17 cellular contexts compared by ENCODE assay signal in the genomic region with DNA sequence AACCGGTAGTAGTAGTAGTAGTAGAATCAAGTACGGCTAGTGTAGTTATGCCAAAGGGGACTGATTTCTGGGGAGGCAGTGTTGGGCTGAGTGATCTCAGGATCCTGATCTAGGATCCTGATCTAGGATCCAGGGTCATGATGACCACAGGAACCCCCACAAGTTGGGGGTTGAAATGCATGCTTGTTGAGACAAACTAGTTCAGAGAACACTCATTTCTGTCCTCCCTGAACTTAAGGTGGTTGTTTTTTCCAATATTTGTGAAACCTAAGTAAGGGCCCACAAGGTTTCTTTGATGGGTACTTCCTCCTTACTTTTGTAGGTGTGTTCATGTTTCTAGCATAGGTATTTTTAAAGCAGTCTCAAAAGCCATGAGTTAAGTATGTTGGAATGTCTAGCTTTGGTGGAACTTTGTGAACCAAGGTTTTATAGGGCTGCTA. TPM values are rescaled to one million over a fixed set of nuclear protein-coding genes. Genes with fewer than 3 reads are reported as not detected.
DNase-seq lines count a peak whose midpoint lies in the region; ATAC-seq and TF ChIP-seq lines count a peak whose summit lies in the region.
"Had no signal": no experiment of that assay in that cellular context is flagged by ENCODE, and none has a peak within 500 bp of the region (broad histone marks: within the 10 kb centered on the region; RNA-seq: fewer than 3 reads in every experiment).

No MANE protein-coding gene starts in this region.

- H3K4me3 ChIP-seq in RWPE2 (ENCODE audit: severe bottlenecking): no peak overlapping the region
- H3K4me3 ChIP-seq: right atrium auricular region, SJSA1 had no signal

- ATAC-seq in HG02852 (IDR thresholded peaks at IDR 0.05; ENCODE audit: unreplicated experiment) (peak; percentile 63), RWPE2 (ENCODE audit: low read depth) (peak; percentile 84), GM19463 (IDR thresholded peaks at IDR 0.05; ENCODE audit: unreplicated experiment) (no peak)
- ATAC-seq: left colon had no signal

- no peaks in the 10 kb centered on the region for H3K27me3 Mint-ChIP-seq in type B pancreatic cell
- no peaks in the 10 kb centered on the region for H3K27me3 Mint-ChIP-seq in activated naive CD4-positive, alpha-beta T cell treated with anti-CD3 and anti-CD28 coated beads for 36 hours (ENCODE audit: low read depth)
- H3K27me3 Mint-ChIP-seq: activated T-cell treated with anti-CD3 and anti-CD28 coated beads, Interleukin-2, amount 50 U/mL, for 24 hours; naive B cell had no signal

- no peaks in the 10 kb centered on the region for H3K27me3 ChIP-seq in RWPE2 (ENCODE audit: insufficient read depth, poor library complexity, severe bottlenecking)
- H3K27me3 ChIP-seq: right atrium auricular region, SJSA1 had no signal

- peaks cover 63% of the 10 kb centered on the region for H3K4me1 ChIP-seq in RWPE2 (ENCODE audit: insufficient read depth, poor library complexity, severe bottlenecking)
- H3K4me1 ChIP-seq: right atrium auricular region, SJSA1 had no signal

- H3K4me3 Mint-ChIP-seq in type B pancreatic cell: no peak overlapping the region
- H3K4me3 Mint-ChIP-seq in activated naive CD4-positive, alpha-beta T cell treated with anti-CD3 and anti-CD28 coated beads for 36 hours: no peak overlapping the region
- H3K4me3 Mint-ChIP-seq: activated T-cell treated with anti-CD3 and anti-CD28 coated beads, Interleukin-2, amount 50 U/mL, for 24 hours; naive B cell had no signal

- peak overlapping the region; percentile 59 for H3K27ac Mint-ChIP-seq in type B pancreatic cell
- no peak overlapping the region for H3K27ac Mint-ChIP-seq in activated naive CD4-positive, alpha-beta T cell treated with anti-CD3 and anti-CD28 coated beads for 36 hours
- H3K27ac Mint-ChIP-seq: activated T-cell treated with anti-CD3 and anti-CD28 coated beads, Interleukin-2, amount 50 U/mL, for 24 hours; naive B cell had no signal

- no peaks in the 10 kb centered on the region for H3K36me3 ChIP-seq in RWPE2 (ENCODE audit: low read depth)
- H3K36me3 ChIP-seq: right atrium auricular region, SJSA1 had no signal

- H3K36me3 Mint-ChIP-seq in type B pancreatic cell: no peaks in the 10 kb centered on the region
- H3K36me3 Mint-ChIP-seq in activated naive CD4-positive, alpha-beta T cell treated with anti-CD3 and anti-CD28 coated beads for 36 hours (ENCODE audit: low read depth): no peaks in the 10 kb centered on the region
- H3K36me3 Mint-ChIP-seq: naive B cell had no signal

- H3K4me1 Mint-ChIP-seq in type B pancreatic cell (ENCODE audit: unreplicated experiment): peaks cover 9% of the 10 kb centered on the region
- no peaks in the 10 kb centered on the region for H3K4me1 Mint-ChIP-seq in activated naive CD4-positive, alpha-beta T cell treated with anti-CD3 and anti-CD28 coated beads for 36 hours (ENCODE audit: low read depth)
- H3K4me1 Mint-ChIP-seq: naive B cell had no signal

- H3K9me3 Mint-ChIP-seq in type B pancreatic cell: no peaks in the 10 kb centered on the region
- no peaks in the 10 kb centered on the region for H3K9me3 Mint-ChIP-seq in activated naive CD4-positive, alpha-beta T cell treated with anti-CD3 and anti-CD28 coated beads for 36 hours
- H3K9me3 Mint-ChIP-seq: activated T-cell treated with anti-CD3 and anti-CD28 coated beads, Interleukin-2, amount 50 U/mL, for 24 hours; naive B cell had no signal

- CTCF ChIA-PET in activated naive CD4-positive, alpha-beta T cell treated with anti-CD3 and anti-CD28 coated beads for 36 hours (lab: Charles Lee): no interaction called here

- peak overlapping the region; percentile 95 for H3K27ac ChIP-seq in RWPE2 (ENCODE audit: poor library complexity, severe bottlenecking)
- H3K27ac ChIP-seq: right atrium auricular region, SJSA1, VCaP had no signal

- intact Hi-C loops in activated naive CD4-positive, alpha-beta T cell treated with anti-CD3 and anti-CD28 coated beads for 36 hours (cut with micrococcal nuclease): no loop called here

- no peaks in the 10 kb centered on the region for H3K9me3 ChIP-seq in RWPE2 (ENCODE audit: severe bottlenecking)
- H3K9me3 ChIP-seq: right atrium auricular region, SJSA1 had no signal

- TF ChIP-seq CTCF in RWPE2 (IDR thresholded peaks at IDR 0.05; ENCODE audit: poor library complexity, severe bottlenecking) (no peak), type B pancreatic cell (conservative IDR thresholded peaks at IDR 0.05) (no peak)

- peak; percentile 8 for DNase-seq in activated CD4-positive, alpha-beta T cell treated with anti-CD3 and anti-CD28 coated beads for 48 hours
- no peak for DNase-seq in activated CD4-positive, alpha-beta T cell treated with anti-CD3 and anti-CD28 coated beads, Interleukin-2, amount 50 U/mL, for 1 hour
- no peak for DNase-seq in RWPE2 (ENCODE audit: low spot score)
- no peak for DNase-seq in type B pancreatic cell (ENCODE audit: extremely low spot score, unreplicated experiment)
- no peak for DNase-seq in pons (ENCODE audit: low spot score)
- DNase-seq in activated naive CD4-positive, alpha-beta T cell treated with anti-CD3 and anti-CD28 coated beads for 36 hours: no peak
- DNase-seq: 8988T; activated T-cell treated with anti-CD3 and anti-CD28 coated beads, Interleukin-2, amount 50 U/mL, for 24 hours; left colon; naive B cell; NCI-H1105 treated with DMSO at 0.1 percent for 48 hours; NCI-H748 treated with DMSO at 0.1 percent for 48 hours had no signal

RNA-seq across cellular contexts. Expression of gene PDC, which starts 33.9 kb away (rescaled TPM):
- not detected in 2 replicates for total RNA-seq in type B pancreatic cell (ENCODE audit: low replicate concordance)
- total RNA-seq in activated naive CD4-positive, alpha-beta T cell treated with anti-CD3 and anti-CD28 coated beads for 36 hours: not detected
- total RNA-seq: left colon, right atrium auricular region, SJSA1 had no signal
